Comparison of ENCODE assay signal across 23 cellular contexts in the genomic region with DNA sequence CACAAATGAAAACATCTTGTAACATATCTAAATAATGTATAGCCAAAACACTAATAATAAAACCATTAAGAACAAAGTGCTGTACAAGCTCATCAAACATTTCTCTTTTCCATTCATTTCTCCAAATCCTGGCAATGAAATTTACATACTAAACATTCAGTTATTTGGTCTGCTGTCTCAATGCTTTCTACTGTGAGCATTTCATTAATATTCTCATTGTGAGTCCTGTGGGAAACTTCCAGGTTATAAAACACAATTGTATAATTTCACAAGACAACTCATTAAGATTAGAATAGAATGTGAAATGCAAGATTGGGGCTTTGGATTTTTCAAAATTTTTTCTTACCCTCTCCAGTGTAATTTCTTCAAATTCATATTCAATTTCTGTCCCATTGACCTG.
DNase-seq lines count a peak whose midpoint lies in the region; TF ChIP-seq lines count a peak whose summit lies in the region.
"Had no signal": no experiment of that assay in that cellular context is flagged by ENCODE, and none has a peak within 500 bp of the region (broad histone marks: within the 10 kb centered on the region; RNA-seq: fewer than 3 reads in every experiment).

No MANE protein-coding gene starts in this region.

- TF ChIP-seq CTCF in dorsolateral prefrontal cortex (IDR thresholded peaks at IDR 0.05 in 54 of 56, conservative IDR thresholded peaks at IDR 0.05 in 2 of 56; ENCODE audit: low read depth in 1 of 56, partially characterized antibody in 56 of 56) (peak in 1 of 56 donors; percentile 13), sigmoid colon (IDR thresholded peaks at IDR 0.05) (no peak)

- H3K4me3 ChIP-seq in SK-N-MC (peak overlapping the region; percentile 19), dorsolateral prefrontal cortex (peak overlapping the region in 2 of 59 donors; percentile 1 to 6), sigmoid colon (no peak overlapping the region)
- H3K4me3 ChIP-seq: BLaER1 treated with 17β-estradiol and CSF1 and Interleukin-3, amounts not matched to agents 10 nM and 100 nM; GM12878 had no signal

- peak overlapping the region; percentile 99 for H3K27ac ChIP-seq in SK-N-MC
- H3K27ac ChIP-seq in dorsolateral prefrontal cortex, result peak overlapping the region in 47 of 59 donors; percentile 1 to 84 (median 59)
- peak overlapping the region; percentile 4 for H3K27ac ChIP-seq in substantia nigra (ENCODE audit: low read depth, low read length, poor library complexity, severe bottlenecking)
- H3K27ac ChIP-seq in sigmoid colon, result no peak overlapping the region
- H3K27ac ChIP-seq: BLaER1 treated with 17β-estradiol and CSF1 and Interleukin-3, amounts not matched to agents 10 nM and 100 nM; C4-2B had no signal

- no peak for TF ChIP-seq EP300 in sigmoid colon (IDR thresholded peaks at IDR 0.05)

- no peak for DNase-seq in SK-N-MC (ENCODE audit: low read depth, low spot score)
- DNase-seq in dorsolateral prefrontal cortex, result no peak
- no peak for DNase-seq in substantia nigra (lab: John Stamatoyannopoulos, UW)
- no peak for DNase-seq in stimulated activated CD8-positive, alpha-beta memory T cell treated with anti-CD3 and anti-CD28 coated beads, Interleukin-4, amount 100 ng/mL, for 48 hours
- DNase-seq in activated T-cell treated with anti-CD3 and anti-CD28 coated beads for 4 hours, result no peak
- no peak for DNase-seq in NCI-H748 (lab: John Stamatoyannopoulos, UW; ENCODE audit: unreplicated experiment)
- DNase-seq in sigmoid colon, result no peak
- DNase-seq: 8988T; AML-193; Caco-2; Calu3; CD4-positive, alpha-beta T cell; CD8-positive, alpha-beta T cell; DMS 273 treated with DMSO at 0.1 percent for 48 hours; DMS153; DMS53; DMS79; DND-41; EL; GDM1 had no signal

- H3K36me3 ChIP-seq in SK-N-MC (ENCODE audit: insufficient read depth, low read length), result no peaks in the 10 kb centered on the region
- H3K36me3 ChIP-seq in sigmoid colon, result no peaks in the 10 kb centered on the region
- H3K36me3 ChIP-seq: BLaER1 treated with 17β-estradiol and CSF1 and Interleukin-3, amounts not matched to agents 10 nM and 100 nM had no signal

- intact Hi-C loops in dorsolateral prefrontal cortex (cut with DNase I) (no loop called here), sigmoid colon (cut with DNase I) (no loop called here)

- no peaks in the 10 kb centered on the region for H3K4me1 ChIP-seq in sigmoid colon
- H3K4me1 ChIP-seq: BLaER1 treated with 17β-estradiol and CSF1 and Interleukin-3, amounts not matched to agents 10 nM and 100 nM; Caco-2 had no signal

- H3K9me3 ChIP-seq in SK-N-MC (ENCODE audit: low read depth, low read length) (no peaks in the 10 kb centered on the region; the same call in 1 of the 2 replicates), sigmoid colon (no peaks in the 10 kb centered on the region)
- H3K9me3 ChIP-seq: BLaER1 treated with 17β-estradiol and CSF1 and Interleukin-3, amounts not matched to agents 10 nM and 100 nM; Caco-2 had no signal

- no peak for TF ChIP-seq POLR2A in sigmoid colon (IDR thresholded peaks at IDR 0.05)

- H3K9ac ChIP-seq in SK-N-MC (ENCODE audit: insufficient read length), result peak overlapping the region; percentile 50
- H3K9ac ChIP-seq: BLaER1 treated with 17β-estradiol and CSF1 and Interleukin-3, amounts not matched to agents 10 nM and 100 nM had no signal

- no peaks in the 10 kb centered on the region for H3K27me3 ChIP-seq in dorsolateral prefrontal cortex
- H3K27me3 ChIP-seq in sigmoid colon, result no peaks in the 10 kb centered on the region
- H3K27me3 ChIP-seq: BLaER1 treated with 17β-estradiol and CSF1 and Interleukin-3, amounts not matched to agents 10 nM and 100 nM had no signal

Comparison
In these comparisons a context has a peak if more than half of its experiments do, and no peak if none do; other contexts are left out.
1. H3K27ac ChIP-seq: peak in SK-N-MC (single experiment), dorsolateral prefrontal cortex (47 of 59) and substantia nigra (single experiment); none in sigmoid colon (0 of 4).